Comparison of ENCODE assay signal across 1 cellular context in the genomic region with DNA sequence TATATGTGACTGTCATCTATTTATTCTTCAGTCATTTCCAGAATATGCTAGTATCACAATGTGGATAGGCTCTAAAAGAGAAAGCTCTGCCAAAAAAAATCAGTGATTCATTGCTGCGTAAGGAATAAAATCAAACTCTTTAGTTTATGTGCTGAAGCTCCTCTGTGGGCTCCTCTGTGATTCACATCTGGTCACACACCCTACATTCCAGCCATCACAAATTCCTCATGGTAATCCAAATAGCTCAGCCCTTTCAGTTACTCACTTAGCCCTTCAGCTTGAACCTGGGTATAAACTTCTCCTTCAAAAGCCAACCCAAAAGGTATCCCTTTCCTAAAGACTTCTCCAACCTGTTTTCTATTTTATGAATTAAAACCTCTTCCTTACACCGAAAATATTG.
TF ChIP-seq lines count a peak whose summit lies in the region.

No MANE protein-coding gene starts in this region.

TF ChIP-seq in IMR-90, 13 proteins besides CTCF, POLR2A, EP300 and RAD21:
- TF ChIP-seq ELK1 (IDR thresholded peaks at IDR 0.05; ENCODE audit: borderline replicate concordance, low read depth, low read length), result no peak
- no peak for TF ChIP-seq CEBPB (IDR thresholded peaks at IDR 0.05; ENCODE audit: low read depth, low read length)
